ENCODE assay signal across 7 cellular contexts in the genomic region with DNA sequence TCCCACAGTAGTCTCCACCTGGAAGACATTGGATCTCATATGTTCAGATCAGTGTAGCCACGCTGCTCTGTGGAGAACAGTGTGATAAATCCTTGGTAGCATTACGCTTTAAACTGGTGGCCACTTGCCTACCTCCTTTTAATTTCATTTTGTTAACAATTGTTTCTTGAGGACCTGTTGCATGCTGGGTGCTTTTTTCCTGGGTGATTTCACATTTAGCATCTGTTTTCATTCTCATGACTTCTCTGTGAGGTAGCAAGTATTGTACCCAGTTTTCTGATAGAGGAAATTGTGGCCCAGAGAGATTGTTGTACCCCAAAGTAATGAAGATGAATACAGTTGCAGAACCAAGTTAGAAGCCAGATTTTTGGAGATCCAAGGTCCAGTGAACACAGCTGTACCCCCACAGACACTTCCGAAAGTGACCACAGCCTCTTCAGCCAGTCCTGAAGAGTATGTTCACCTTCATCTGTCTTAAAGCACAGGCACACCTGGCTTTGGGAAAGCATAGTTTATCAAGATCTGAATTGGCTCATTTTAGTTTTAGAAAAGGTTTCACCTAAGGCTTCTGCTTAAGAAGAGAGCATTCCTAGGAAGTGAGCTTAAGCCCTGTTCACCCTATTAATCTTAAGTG.
A peak's percentile ranks its signal among the peaks of the same experiment; 100 is the strongest.
DNase-seq lines count a peak whose midpoint lies in the region; ATAC-seq lines count a peak whose summit lies in the region.

No MANE protein-coding gene starts in this region.

- POLR2A ChIA-PET in activated CD4-positive, alpha-beta memory T cell treated with anti-CD3 and anti-CD28 coated beads, Interleukin-2, amount 10 ng/mL, durations not matched to agents 7 days and 5 days (lab: Charles Lee), result interaction anchor here (0.9 to 3.8 kb wide), 27 partner anchors 8 to 944 kb away, joined by 3 to 96 read pairs (median 4); a partner anchor contains a TSS

- H3K36me3 Mint-ChIP-seq in activated CD4-positive, alpha-beta memory T cell treated with anti-CD3 and anti-CD28 coated beads, Interleukin-2, amount 10 ng/mL, durations not matched to agents 7 days and 5 days (ENCODE audit: low read depth), result peaks cover 24% of the 10 kb centered on the region

- H3K27me3 Mint-ChIP-seq in activated CD4-positive, alpha-beta memory T cell treated with anti-CD3 and anti-CD28 coated beads, Interleukin-2, amount 10 ng/mL, durations not matched to agents 7 days and 5 days, result no peaks in the 10 kb centered on the region

- peak overlapping the region; percentile 93 for H3K27ac Mint-ChIP-seq in activated CD4-positive, alpha-beta memory T cell treated with anti-CD3 and anti-CD28 coated beads, Interleukin-2, amount 10 ng/mL, durations not matched to agents 7 days and 5 days

- ATAC-seq in GM18868 (IDR thresholded peaks at IDR 0.05; ENCODE audit: unreplicated experiment) (peak; percentile 27), HG02642 (IDR thresholded peaks at IDR 0.05; ENCODE audit: poor library complexity, unreplicated experiment) (peak; percentile 31), GM19328 (IDR thresholded peaks at IDR 0.05; ENCODE audit: unreplicated experiment) (no peak), left lobe of liver (no peak)

- no peaks in the 10 kb centered on the region for H3K9me3 Mint-ChIP-seq in activated CD4-positive, alpha-beta memory T cell treated with anti-CD3 and anti-CD28 coated beads, Interleukin-2, amount 10 ng/mL, durations not matched to agents 7 days and 5 days

- peak overlapping the region in 18 of 21 experiments; percentile 7 to 93 (median 67) for H3K27ac ChIP-seq in skin epidermis
- no peak overlapping the region for H3K27ac ChIP-seq in caudate nucleus (ENCODE audit: low read depth, low read length)

- H3K4me1 Mint-ChIP-seq in activated CD4-positive, alpha-beta memory T cell treated with anti-CD3 and anti-CD28 coated beads, Interleukin-2, amount 10 ng/mL, durations not matched to agents 7 days and 5 days, result peaks cover 70% of the 10 kb centered on the region

- CTCF ChIA-PET in activated CD4-positive, alpha-beta memory T cell treated with anti-CD3 and anti-CD28 coated beads, Interleukin-2, amount 10 ng/mL, durations not matched to agents 7 days and 5 days (lab: Charles Lee), result interaction anchor here (0.6 to 3.4 kb wide), 12 partner anchors 11 to 372 kb away, joined by 3 to 25 read pairs (median 6); a partner anchor contains a TSS

- no peak for DNase-seq in activated CD4-positive, alpha-beta memory T cell treated with anti-CD3 and anti-CD28 coated beads, Interleukin-2, amount 10 ng/mL, durations not matched to agents 7 days and 5 days
- DNase-seq in caudate nucleus (lab: John Stamatoyannopoulos, UW) (no peak), left lobe of liver (ENCODE audit: low spot score) (no peak)

- peak overlapping the region; percentile 64 for H3K4me3 Mint-ChIP-seq in activated CD4-positive, alpha-beta memory T cell treated with anti-CD3 and anti-CD28 coated beads, Interleukin-2, amount 10 ng/mL, durations not matched to agents 7 days and 5 days

- H3K4me3 ChIP-seq in skin epidermis, result no peak overlapping the region

Comparison
In these comparisons a context has a peak if more than half of its experiments do, and no peak if none do; other contexts are left out.
1. ATAC-seq: peak in GM18868 (single experiment) and HG02642 (single experiment); none in GM19328 (single experiment) and left lobe of liver (single experiment).